13 cellular contexts compared by ENCODE assay signal in the genomic region with DNA sequence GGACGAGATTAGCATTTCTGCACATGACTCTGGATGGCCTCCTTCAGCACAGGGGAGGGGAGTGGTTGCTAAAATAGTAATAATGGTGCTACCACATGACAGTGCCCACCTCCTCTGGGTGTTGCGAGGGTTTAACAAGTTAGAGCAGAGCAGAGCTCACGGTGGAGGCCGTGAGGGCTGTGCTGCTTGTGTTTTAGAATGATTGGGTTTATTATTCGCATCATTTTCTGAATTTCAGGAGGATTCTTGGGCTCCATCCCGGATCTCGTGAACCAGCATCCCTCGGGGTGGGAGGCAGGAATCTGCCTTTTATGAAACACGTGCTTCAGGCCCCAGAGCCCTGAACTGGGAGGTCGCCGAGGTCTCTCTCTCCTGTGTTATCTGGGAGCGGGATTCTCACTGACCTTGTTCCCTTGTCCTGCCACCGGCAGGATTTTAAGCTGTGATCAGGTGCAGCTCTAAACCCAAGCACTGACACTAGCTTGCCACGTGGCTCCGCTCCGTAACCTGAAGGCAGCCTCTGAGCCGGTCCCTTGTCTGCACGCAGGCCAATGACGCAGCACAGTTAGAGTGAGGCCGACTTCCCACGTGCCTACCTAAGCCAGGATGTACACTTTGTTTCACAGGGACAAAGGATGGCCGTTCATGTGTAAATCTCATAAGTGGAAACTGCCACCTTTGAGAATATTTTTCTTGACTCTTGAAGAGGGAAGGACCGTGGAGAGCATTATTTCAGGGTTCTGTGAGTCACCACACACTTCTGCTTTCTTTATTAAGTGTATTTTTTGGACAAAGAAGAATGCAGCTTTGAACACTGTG.
A peak's percentile ranks its signal among the peaks of the same experiment; 100 is the strongest.
DNase-seq lines count a peak whose midpoint lies in the region; ATAC-seq, FAIRE-seq and TF ChIP-seq lines count a peak whose summit lies in the region.
"Had no signal": no experiment of that assay in that cellular context is flagged by ENCODE, and none has a peak within 500 bp of the region (broad histone marks: within the 10 kb centered on the region; RNA-seq: fewer than 3 reads in every experiment).

No MANE protein-coding gene starts in this region.

- H3K27ac Mint-ChIP-seq in naive thymus-derived CD4-positive, alpha-beta T cell: no peak overlapping the region
- H3K27ac Mint-ChIP-seq: HFFc6; stimulated activated naive CD8-positive, alpha-beta T cell treated with anti-CD3 and anti-CD28 coated beads, Interleukin-15, Interleukin-2, amounts not matched to agents 100 ng/mL and 50 ng/mL, for 24 hours had no signal

- POLR2A ChIA-PET in naive thymus-derived CD4-positive, alpha-beta T cell (lab: Charles Lee): interaction anchor here (0.7 kb wide), 1 partner anchor 15 kb away, joined by 3 read pairs; no protein-coding TSS in a partner anchor

- no peak for FAIRE-seq in frontal cortex (lab: Jason Lieb, UNC)

- peaks cover 5 to 41% (median 16%) of the 10 kb centered on the region in 7 donors for H3K4me1 Mint-ChIP-seq in naive thymus-derived CD4-positive, alpha-beta T cell

- H3K36me3 Mint-ChIP-seq in naive thymus-derived CD4-positive, alpha-beta T cell: peaks cover 0 to 8% (median 0%) of the 10 kb centered on the region in 5 donors

- no peaks in the 10 kb centered on the region for H3K27me3 ChIP-seq in naive thymus-derived CD4-positive, alpha-beta T cell (ENCODE audit: control insufficient read depth in 2 of 2, insufficient read depth in 2 of 2, low read length in 2 of 2)

- H3K27me3 Mint-ChIP-seq in naive thymus-derived CD4-positive, alpha-beta T cell: peaks cover 0 to 15% (median 4%) of the 10 kb centered on the region in 5 donors

- CTCF ChIA-PET in naive thymus-derived CD4-positive, alpha-beta T cell (lab: Charles Lee): no interaction called here

- H3K4me3 ChIP-seq in naive thymus-derived CD4-positive, alpha-beta T cell (ENCODE audit: low read length): no peak overlapping the region

- DNase-seq in GM13976 (ENCODE audit: low spot score) (peak; percentile 68), MV-4-11 (lab: John Stamatoyannopoulos, UW) (peak; percentile 91), frontal cortex (ENCODE audit: low spot score in 2 of 2) (no peak)
- DNase-seq in naive thymus-derived CD4-positive, alpha-beta T cell: no peak
- no peak for DNase-seq in activated CD4-positive, alpha-beta T cell treated with anti-CD3 and anti-CD28 coated beads, Interleukin-2, amount 50 U/mL, for 48 hours
- DNase-seq: COR-L47; HFFc6; NCI-H2081; stimulated activated CD4-positive, alpha-beta T cell treated with anti-CD3 and anti-CD28 coated beads, Interleukin-15, amount 100 ng/mL, for 24 hours had no signal

- peaks cover 0 to 9% (median 0%) of the 10 kb centered on the region in 11 donors for H3K9me3 Mint-ChIP-seq in naive thymus-derived CD4-positive, alpha-beta T cell

- peak; percentile 19 for TF ChIP-seq CTCF in GM13976 (IDR thresholded peaks at IDR 0.05; ENCODE audit: borderline replicate concordance, control extremely low read depth, extremely low read depth, insufficient read depth, missing control alignments)

- in situ Hi-C loops in GM13976 (cut with MboI; ENCODE audit: low sequenced_read_pairs, unreplicated experiment): loop anchor here (25.0 kb wide), 1 partner anchor 163 kb away; no protein-coding TSS in a partner anchor

- no peaks in the 10 kb centered on the region for H3K36me3 ChIP-seq in naive thymus-derived CD4-positive, alpha-beta T cell (ENCODE audit: control insufficient read depth in 2 of 3, insufficient read depth in 3 of 3, low read length in 3 of 3)

- H3K9me3 ChIP-seq in naive thymus-derived CD4-positive, alpha-beta T cell (ENCODE audit: control insufficient read depth in 2 of 3, low read length in 3 of 3): no peaks in the 10 kb centered on the region

- no peak overlapping the region for H3K27ac ChIP-seq in naive thymus-derived CD4-positive, alpha-beta T cell (ENCODE audit: low read depth, low read length)

- ATAC-seq in GM21717 (IDR thresholded peaks at IDR 0.05; ENCODE audit: unreplicated experiment) (peak; percentile 32), HG02840 (IDR thresholded peaks at IDR 0.05; ENCODE audit: low FRiP score, unreplicated experiment) (no peak)
- peak; percentile 61 for ATAC-seq in naive thymus-derived CD4-positive, alpha-beta T cell
- no peak for ATAC-seq in activated CD4-positive, CD25-positive, alpha-beta regulatory T cell treated with anti-CD3 and anti-CD28 coated beads, Interleukin-2, amount 50 U/mL, for 24 hours

- H3K4me3 Mint-ChIP-seq in naive thymus-derived CD4-positive, alpha-beta T cell: no peak overlapping the region
- H3K4me3 Mint-ChIP-seq: HFFc6; stimulated activated naive CD8-positive, alpha-beta T cell treated with anti-CD3 and anti-CD28 coated beads, Interleukin-15, Interleukin-2, amounts not matched to agents 100 ng/mL and 50 ng/mL, for 24 hours had no signal

- intact Hi-C loops in naive thymus-derived CD4-positive, alpha-beta T cell (cut with micrococcal nuclease): no loop called here

- H3K4me1 ChIP-seq in naive thymus-derived CD4-positive, alpha-beta T cell (ENCODE audit: control insufficient read depth in 2 of 2, insufficient read depth in 2 of 2, low read length in 2 of 2): peaks cover 0 to 8% of the 10 kb centered on the region in 2 donors

Comparison
In these comparisons a context has a peak if more than half of its experiments do, and no peak if none do; other contexts are left out.
1. DNase-seq: peak in GM13976 (single experiment) and MV-4-11 (single experiment); none in naive thymus-derived CD4-positive, alpha-beta T cell (0 of 9), frontal cortex (0 of 2) and activated CD4-positive, alpha-beta T cell treated with anti-CD3 and anti-CD28 coated beads, Interleukin-2, amount 50 U/mL, for 48 hours (0 of 2).
2. ATAC-seq: peak in GM21717 (single experiment) and naive thymus-derived CD4-positive, alpha-beta T cell (single experiment); none in HG02840 (single experiment) and activated CD4-positive, CD25-positive, alpha-beta regulatory T cell treated with anti-CD3 and anti-CD28 coated beads, Interleukin-2, amount 50 U/mL, for 24 hours (0 of 2).